11 cellular contexts compared by ENCODE assay signal in the genomic region with DNA sequence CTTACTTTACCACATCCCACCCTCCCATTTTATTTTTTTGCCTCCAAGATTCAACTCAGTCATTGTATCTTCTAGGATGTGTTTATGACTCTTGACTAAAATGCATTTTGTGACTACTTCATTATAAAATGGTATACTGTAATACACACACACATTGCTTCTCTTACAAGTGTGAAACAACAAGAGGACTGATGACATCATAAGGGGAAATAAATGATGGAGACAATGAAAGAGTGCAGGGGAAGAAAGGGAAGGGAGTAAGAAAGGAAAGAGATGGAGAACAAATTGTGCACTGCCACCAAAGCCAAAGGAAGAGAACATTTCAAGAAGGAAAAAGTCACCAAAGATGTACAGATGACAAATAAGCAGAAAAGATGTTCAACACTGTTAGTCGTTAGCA.
"Had no signal": no experiment of that assay in that cellular context is flagged by ENCODE, and none has a peak within 500 bp of the region (broad histone marks: within the 10 kb centered on the region; RNA-seq: fewer than 3 reads in every experiment).

No MANE protein-coding gene starts in this region.

- H3K4me3 Mint-ChIP-seq: H9, HFFc6 had no signal

- DNase-seq: GM23248, GOT3, H9, HCEC 1CT, HFFc6, IMR-90, Karpas-422, KBM-7 had no signal

- FAIRE-seq: H54 had no signal

- H3K27ac ChIP-seq: GM23248, HL-60, KMS-11 had no signal

- H3K4me2 ChIP-seq: KMS-11 had no signal

- H3K4me3 ChIP-seq: GM23248 had no signal

- H3K9me3 Mint-ChIP-seq: H9, HFFc6 had no signal

- H2AFZ ChIP-seq: GM23248 had no signal

- H3K27ac Mint-ChIP-seq: H9, HFFc6 had no signal

- H3K9ac ChIP-seq: GM23248, KMS-11 had no signal
